21 cellular contexts compared by ENCODE assay signal in genomic region chr19:42123765-42124164, GRCh38. TPM values are rescaled to one million over a fixed set of nuclear protein-coding genes. Genes with fewer than 3 reads are reported as not detected.
DNase-seq lines count a peak whose midpoint lies in the region; TF ChIP-seq lines count a peak whose summit lies in the region.
"Had no signal": no experiment of that assay in that cellular context is flagged by ENCODE, and none has a peak within 500 bp of the region (broad histone marks: within the 10 kb centered on the region; RNA-seq: fewer than 3 reads in every experiment).

No MANE protein-coding gene starts in this region.

- no peak for TF ChIP-seq CTCF in SU-DHL-6 (IDR thresholded peaks at IDR 0.05; ENCODE audit: insufficient read depth, low read length, poor library complexity, severe bottlenecking)
- no peak for TF ChIP-seq CTCF in glutamatergic neuron (IDR thresholded peaks at IDR 0.05; ENCODE audit: partially characterized antibody, unreplicated experiment)

- H3K9me3 ChIP-seq in BLaER1 treated with 17β-estradiol and CSF1 and Interleukin-3, amounts not matched to agents 10 nM and 100 nM (replicated peaks in 1 of 11), result peaks cover 0 to 14% (median 9%) of the 10 kb centered on the region in 11 experiments; a peak in 14 of 22 replicates
- no peaks in the 10 kb centered on the region for H3K9me3 ChIP-seq in CD4-positive, alpha-beta memory T cell (ENCODE audit: control insufficient read depth in 1 of 2, low read length in 2 of 2)
- no peaks in the 10 kb centered on the region for H3K9me3 ChIP-seq in SU-DHL-6 (ENCODE audit: insufficient read depth, low read length)
- H3K9me3 ChIP-seq: gastroesophageal sphincter, stomach had no signal

- peaks cover 60% of the 10 kb centered on the region for H3F3A ChIP-seq in SU-DHL-6 (ENCODE audit: insufficient read depth)

- H2AFZ ChIP-seq in SU-DHL-6 (ENCODE audit: low read depth, low read length, severe bottlenecking), result no peak overlapping the region

- no peaks in the 10 kb centered on the region for H3K27me3 ChIP-seq in BLaER1 treated with 17β-estradiol and CSF1 and Interleukin-3, amounts not matched to agents 10 nM and 100 nM
- H3K27me3 ChIP-seq in CD4-positive, alpha-beta memory T cell (ENCODE audit: insufficient read depth, low read length), result no peaks in the 10 kb centered on the region
- H3K27me3 ChIP-seq in SU-DHL-6 (ENCODE audit: low read length), result no peaks in the 10 kb centered on the region

- peaks cover 0 to 67% (median 0%) of the 10 kb centered on the region in 11 experiments; a peak in 9 of 22 replicates for H3K36me3 ChIP-seq in BLaER1 treated with 17β-estradiol and CSF1 and Interleukin-3, amounts not matched to agents 10 nM and 100 nM
- no peaks in the 10 kb centered on the region for H3K36me3 ChIP-seq in CD4-positive, alpha-beta memory T cell (ENCODE audit: insufficient read depth, low read length)
- H3K36me3 ChIP-seq in SU-DHL-6 (ENCODE audit: low read length), result peaks cover 10% of the 10 kb centered on the region; the same call in 1 of the 2 replicates
- H3K36me3 ChIP-seq: gastroesophageal sphincter, stomach had no signal

- H3K27ac Mint-ChIP-seq in CD4-positive, alpha-beta memory T cell, result peak overlapping the region; percentile 88 to 99 (median 97)
- peak overlapping the region; percentile 83 for H3K27ac Mint-ChIP-seq in dendritic cell treated with granulocyte-macrophage colony-stimulating factor and Interleukin-4, amounts not matched to agents 40 ng/mL and 50 ng/mL, for 4 days
- H3K27ac Mint-ChIP-seq in glutamatergic neuron (ENCODE audit: unreplicated experiment), result no peak overlapping the region
- H3K27ac Mint-ChIP-seq: progenitor cell of endocrine pancreas, WTC11 had no signal

- no peak for DNase-seq in CD4-positive, alpha-beta memory T cell
- DNase-seq in GM19238 (ENCODE audit: insufficient read length, low spot score), result no peak
- no peak for DNase-seq in kidney tubule cell (ENCODE audit: low spot score)
- no peak for DNase-seq in HPDE6-E6E7 (ENCODE audit: extremely low spot score)
- no peak for DNase-seq in glutamatergic neuron
- DNase-seq: C1 segment of cervical spinal cord, DMS79 treated with DMSO at 0.1 percent for 48 hours, KBM-7, NCI-H1092, NCI-H2107, NCI-H526 treated with DMSO at 0.1 percent for 48 hours, stomach had no signal

- peaks cover 81 to 100% (median 91%) of the 10 kb centered on the region in 10 experiments for H3K4me1 ChIP-seq in BLaER1 treated with 17β-estradiol and CSF1 and Interleukin-3, amounts not matched to agents 10 nM and 100 nM
- H3K4me1 ChIP-seq in CD4-positive, alpha-beta memory T cell (ENCODE audit: insufficient read depth, low read length), result peaks cover 59% of the 10 kb centered on the region

- peak overlapping the region; percentile 88 to 97 (median 95) for H3K4me2 ChIP-seq in BLaER1 treated with 17β-estradiol and CSF1 and Interleukin-3, amounts not matched to agents 10 nM and 100 nM
- peak overlapping the region; percentile 49 for H3K4me2 ChIP-seq in SU-DHL-6 (ENCODE audit: low read depth, low read length, poor library complexity, severe bottlenecking)

- H3K27me3 Mint-ChIP-seq in CD4-positive, alpha-beta memory T cell, result no peaks in the 10 kb centered on the region
- H3K27me3 Mint-ChIP-seq in dendritic cell treated with granulocyte-macrophage colony-stimulating factor and Interleukin-4, amounts not matched to agents 40 ng/mL and 50 ng/mL, for 4 days, result no peaks in the 10 kb centered on the region
- peaks cover 12% of the 10 kb centered on the region for H3K27me3 Mint-ChIP-seq in glutamatergic neuron (ENCODE audit: unreplicated experiment)

- H4K20me1 ChIP-seq in BLaER1 treated with 17β-estradiol and CSF1 and Interleukin-3, amounts not matched to agents 10 nM and 100 nM, result 0 out of 22 replicates have a peak, but pooled peaks cover 0 to 4% (median 0%) of the 10 kb centered on the region in 11 experiments
- H4K20me1 ChIP-seq in SU-DHL-6 (ENCODE audit: low read depth, low read length), result no peaks in the 10 kb centered on the region

- H3K79me2 ChIP-seq in SU-DHL-6 (ENCODE audit: insufficient read depth, low read length), result peaks cover 64% of the 10 kb centered on the region

- peaks cover 45 to 79% (median 61%) of the 10 kb centered on the region in 4 donors for H3K4me1 Mint-ChIP-seq in CD4-positive, alpha-beta memory T cell
- H3K4me1 Mint-ChIP-seq in dendritic cell treated with granulocyte-macrophage colony-stimulating factor and Interleukin-4, amounts not matched to agents 40 ng/mL and 50 ng/mL, for 4 days (ENCODE audit: low read depth), result peaks cover 80% of the 10 kb centered on the region
- peaks cover 17% of the 10 kb centered on the region for H3K4me1 Mint-ChIP-seq in glutamatergic neuron (ENCODE audit: low read depth, unreplicated experiment)

- no peaks in the 10 kb centered on the region for H3K9me3 Mint-ChIP-seq in CD4-positive, alpha-beta memory T cell
- no peaks in the 10 kb centered on the region for H3K9me3 Mint-ChIP-seq in dendritic cell treated with granulocyte-macrophage colony-stimulating factor and Interleukin-4, amounts not matched to agents 40 ng/mL and 50 ng/mL, for 4 days
- H3K9me3 Mint-ChIP-seq in glutamatergic neuron (ENCODE audit: unreplicated experiment), result peaks cover 7% of the 10 kb centered on the region

- peak overlapping the region in 9 of 11 experiments; percentile 81 to 92 (median 87); a peak in 17 of 22 replicates for H3K27ac ChIP-seq in BLaER1 treated with 17β-estradiol and CSF1 and Interleukin-3, amounts not matched to agents 10 nM and 100 nM
- H3K27ac ChIP-seq in CD4-positive, alpha-beta memory T cell (ENCODE audit: low read depth, low read length), result peak overlapping the region; percentile 83
- H3K27ac ChIP-seq in SU-DHL-6 (ENCODE audit: low read depth, low read length), result peak overlapping the region; percentile 96
- H3K27ac ChIP-seq: coronary artery, epithelial cell of prostate, gastroesophageal sphincter had no signal

- peak overlapping the region in 4 of 11 experiments; percentile 74 to 78 (median 75); a peak in 5 of 22 replicates for H3K9ac ChIP-seq in BLaER1 treated with 17β-estradiol and CSF1 and Interleukin-3, amounts not matched to agents 10 nM and 100 nM
- H3K9ac ChIP-seq in SU-DHL-6 (ENCODE audit: low read length), result peak overlapping the region; percentile 58

- CTCF ChIA-PET in CD4-positive, alpha-beta memory T cell (lab: Charles Lee; ENCODE audit: partially characterized antibody), result interaction anchor here (0.6 to 5.1 kb wide), 11 partner anchors 9 to 315 kb away, joined by 3 to 53 read pairs (median 5); partner anchors contain the start of gene POU2F2

- H3K4me3 Mint-ChIP-seq in CD4-positive, alpha-beta memory T cell, result peak overlapping the region in 7 of 8 donors; percentile 72 to 84 (median 81)
- peak overlapping the region; percentile 7 for H3K4me3 Mint-ChIP-seq in dendritic cell treated with granulocyte-macrophage colony-stimulating factor and Interleukin-4, amounts not matched to agents 40 ng/mL and 50 ng/mL, for 4 days
- no peak overlapping the region for H3K4me3 Mint-ChIP-seq in glutamatergic neuron (ENCODE audit: unreplicated experiment)
- H3K4me3 Mint-ChIP-seq: WTC11 had no signal

- H3K4me3 ChIP-seq in BLaER1 treated with 17β-estradiol and CSF1 and Interleukin-3, amounts not matched to agents 10 nM and 100 nM, result peak overlapping the region in 1 of 10 experiments; percentile 55; a peak in 1 of 20 replicates
- H3K4me3 ChIP-seq in CD4-positive, alpha-beta memory T cell (ENCODE audit: low read length in 2 of 2), result peak overlapping the region in 1 of 2 donors; percentile 41
- peak overlapping the region; percentile 24 for H3K4me3 ChIP-seq in SU-DHL-6 (ENCODE audit: insufficient read depth, low read length, poor library complexity, severe bottlenecking)
- H3K4me3 ChIP-seq: coronary artery, gastroesophageal sphincter, stomach had no signal

- POLR2A ChIA-PET in CD4-positive, alpha-beta memory T cell (lab: Charles Lee; ENCODE audit: partially characterized antibody), result interaction anchor here (0.8 to 5.9 kb wide), 12 partner anchors 9 to 300 kb away, joined by 3 to 58 read pairs (median 4); partner anchors contain the start of genes CIC, GSK3A and POU2F2

- intact Hi-C loops in CD4-positive, alpha-beta memory T cell (cut with micrococcal nuclease), result no loop called here
- intact Hi-C loops in dendritic cell treated with granulocyte-macrophage colony-stimulating factor and Interleukin-4, amounts not matched to agents 40 ng/mL and 50 ng/mL, for 4 days (cut with micrococcal nuclease), result no loop called here

- H3K9me2 ChIP-seq in SU-DHL-6 (replicated peaks; ENCODE audit: insufficient read depth, low read length), result no peaks in the 10 kb centered on the region

- peaks cover 0 to 14% of the 10 kb centered on the region in 2 donors for H3K36me3 Mint-ChIP-seq in CD4-positive, alpha-beta memory T cell
- peaks cover 11% of the 10 kb centered on the region for H3K36me3 Mint-ChIP-seq in dendritic cell treated with granulocyte-macrophage colony-stimulating factor and Interleukin-4, amounts not matched to agents 40 ng/mL and 50 ng/mL, for 4 days (ENCODE audit: low read depth)
- peaks cover 9% of the 10 kb centered on the region for H3K36me3 Mint-ChIP-seq in glutamatergic neuron (ENCODE audit: unreplicated experiment)

RNA-seq across cellular contexts. Expression of gene POU2F2, which starts 8.5 kb away (rescaled TPM):
- 10 to 100 TPM; 68.5 to 69.3 TPM for total RNA-seq in CD4-positive, alpha-beta memory T cell
- 10 to 100 TPM in 1 of 2 donors, 1 to 10 TPM in 1; 3.1 to 22.7 TPM for polyA plus RNA-seq in CD4-positive, alpha-beta memory T cell
- 53.4 TPM for total RNA-seq in glutamatergic neuron (ENCODE audit: unreplicated experiment)

RNA-seq across cellular contexts. Expression of gene ZNF574, which starts 47.8 kb away (rescaled TPM):
- total RNA-seq in CD4-positive, alpha-beta memory T cell, result 10 to 100 TPM; 25.1 to 26.0 TPM
- 10 to 100 TPM; 14.8 to 24.6 TPM for polyA plus RNA-seq in CD4-positive, alpha-beta memory T cell
- total RNA-seq in glutamatergic neuron (ENCODE audit: unreplicated experiment), result 24.1 TPM

RNA-seq across cellular contexts. Expression of gene GRIK5, which starts 53.8 kb away (rescaled TPM):
- total RNA-seq in CD4-positive, alpha-beta memory T cell, result under 1 TPM; 0.12 to 0.17 TPM
- polyA plus RNA-seq in CD4-positive, alpha-beta memory T cell, result not detected
- 79.1 TPM for total RNA-seq in glutamatergic neuron (ENCODE audit: unreplicated experiment)
- total RNA-seq: RPMI7951 had no signal

Comparison
In these comparisons a context has a peak if more than half of its experiments do, and no peak if none do; other contexts are left out.
1. RNA of gene GRIK5, which starts 53.8 kb away (total RNA-seq): 79.1 TPM in glutamatergic neuron (single experiment); 0.12 to 0.17 TPM in CD4-positive, alpha-beta memory T cell; every median in the first group is over 10 times any median in the second.
2. Peak in every context shown above with its lines, with median percentiles within 50 percentile points of each other: H3K27ac ChIP-seq.